Comparison of ENCODE assay signal across 1 cellular context in genomic region chr16:2206780-2207433, GRCh38.
TF ChIP-seq lines count a peak whose summit lies in the region.

No MANE protein-coding gene starts in this region.

TF ChIP-seq in IMR-90, 13 proteins besides CTCF, POLR2A, EP300 and RAD21:
- TF ChIP-seq SMC3 (IDR thresholded peaks at IDR 0.05; ENCODE audit: low read depth, low read length) (no peak), RCOR1 (IDR thresholded peaks at IDR 0.05; ENCODE audit: insufficient replicate concordance, low read length) (no peak), FOS (IDR thresholded peaks at IDR 0.05; ENCODE audit: low read depth, low read length) (no peak), MAFK (IDR thresholded peaks at IDR 0.05; ENCODE audit: low read depth, low read length) (no peak), CEBPB (IDR thresholded peaks at IDR 0.05; ENCODE audit: low read depth, low read length) (no peak), RFX5 (IDR thresholded peaks at IDR 0.05; ENCODE audit: low read depth, low read length) (no peak), ELK1 (IDR thresholded peaks at IDR 0.05; ENCODE audit: borderline replicate concordance, low read depth, low read length) (no peak), BHLHE40 (IDR thresholded peaks at IDR 0.05; ENCODE audit: low read depth, low read length) (no peak), CHD1 (IDR thresholded peaks at IDR 0.05; ENCODE audit: low read depth, low read length) (no peak)
